1 cellular context compared by ENCODE assay signal in genomic region chr9:121741198-121741918, GRCh38.
TF ChIP-seq lines count a peak whose summit lies in the region.

No MANE protein-coding gene starts in this region.

TF ChIP-seq in HepG2, 621 proteins besides CTCF, POLR2A, EP300 and RAD21 (continued from another document):
- TF ChIP-seq DBP (CRISPR knock-in tag; IDR thresholded peaks at IDR 0.05; ENCODE audit: not compliant biosample characterization) (no peak), ZC3H4 (CRISPR knock-in tag; IDR thresholded peaks at IDR 0.05; ENCODE audit: borderline replicate concordance) (no peak), ZNF629 (CRISPR knock-in tag; conservative IDR thresholded peaks at IDR 0.05) (0 out of 2 replicates have a peak, but pooled peaks have one; percentile 17), ZNF234 (CRISPR knock-in tag; conservative IDR thresholded peaks at IDR 0.05) (no peak), HNRNPK (IDR thresholded peaks at IDR 0.05; ENCODE audit: low read depth, low read length, poor library complexity, severe bottlenecking) (no peak), ZIK1 (CRISPR knock-in tag; IDR thresholded peaks at IDR 0.05; ENCODE audit: borderline replicate concordance, low read depth) (no peak), SMARCE1 (IDR thresholded peaks at IDR 0.05; ENCODE audit: borderline replicate concordance) (no peak), SOX6 (IDR thresholded peaks at IDR 0.05) (no peak), SOX6 (CRISPR knock-in tag; IDR thresholded peaks at IDR 0.05) (no peak)
- TF ChIP-seq, protein P1, sequence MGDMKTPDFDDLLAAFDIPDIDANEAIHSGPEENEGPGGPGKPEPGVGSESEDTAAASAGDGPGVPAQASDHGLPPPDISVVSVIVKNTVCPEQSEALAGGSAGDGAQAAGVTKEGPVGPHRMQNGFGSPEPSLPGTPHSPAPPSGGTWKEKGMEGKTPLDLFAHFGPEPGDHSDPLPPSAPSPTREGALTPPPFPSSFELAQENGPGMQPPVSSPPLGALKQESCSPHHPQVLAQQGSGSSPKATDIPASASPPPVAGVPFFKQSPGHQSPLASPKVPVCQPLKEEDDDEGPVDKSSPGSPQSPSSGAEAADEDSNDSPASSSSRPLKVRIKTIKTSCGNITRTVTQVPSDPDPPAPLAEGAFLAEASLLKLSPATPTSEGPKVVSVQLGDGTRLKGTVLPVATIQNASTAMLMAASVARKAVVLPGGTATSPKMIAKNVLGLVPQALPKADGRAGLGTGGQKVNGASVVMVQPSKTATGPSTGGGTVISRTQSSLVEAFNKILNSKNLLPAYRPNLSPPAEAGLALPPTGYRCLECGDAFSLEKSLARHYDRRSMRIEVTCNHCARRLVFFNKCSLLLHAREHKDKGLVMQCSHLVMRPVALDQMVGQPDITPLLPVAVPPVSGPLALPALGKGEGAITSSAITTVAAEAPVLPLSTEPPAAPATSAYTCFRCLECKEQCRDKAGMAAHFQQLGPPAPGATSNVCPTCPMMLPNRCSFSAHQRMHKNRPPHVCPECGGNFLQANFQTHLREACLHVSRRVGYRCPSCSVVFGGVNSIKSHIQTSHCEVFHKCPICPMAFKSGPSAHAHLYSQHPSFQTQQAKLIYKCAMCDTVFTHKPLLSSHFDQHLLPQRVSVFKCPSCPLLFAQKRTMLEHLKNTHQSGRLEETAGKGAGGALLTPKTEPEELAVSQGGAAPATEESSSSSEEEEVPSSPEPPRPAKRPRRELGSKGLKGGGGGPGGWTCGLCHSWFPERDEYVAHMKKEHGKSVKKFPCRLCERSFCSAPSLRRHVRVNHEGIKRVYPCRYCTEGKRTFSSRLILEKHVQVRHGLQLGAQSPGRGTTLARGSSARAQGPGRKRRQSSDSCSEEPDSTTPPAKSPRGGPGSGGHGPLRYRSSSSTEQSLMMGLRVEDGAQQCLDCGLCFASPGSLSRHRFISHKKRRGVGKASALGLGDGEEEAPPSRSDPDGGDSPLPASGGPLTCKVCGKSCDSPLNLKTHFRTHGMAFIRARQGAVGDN (CRISPR knock-in tag; IDR thresholded peaks at IDR 0.05) = peak; percentile 17; the same call in 1 of the 2 replicates
- TF ChIP-seq, protein P2, sequence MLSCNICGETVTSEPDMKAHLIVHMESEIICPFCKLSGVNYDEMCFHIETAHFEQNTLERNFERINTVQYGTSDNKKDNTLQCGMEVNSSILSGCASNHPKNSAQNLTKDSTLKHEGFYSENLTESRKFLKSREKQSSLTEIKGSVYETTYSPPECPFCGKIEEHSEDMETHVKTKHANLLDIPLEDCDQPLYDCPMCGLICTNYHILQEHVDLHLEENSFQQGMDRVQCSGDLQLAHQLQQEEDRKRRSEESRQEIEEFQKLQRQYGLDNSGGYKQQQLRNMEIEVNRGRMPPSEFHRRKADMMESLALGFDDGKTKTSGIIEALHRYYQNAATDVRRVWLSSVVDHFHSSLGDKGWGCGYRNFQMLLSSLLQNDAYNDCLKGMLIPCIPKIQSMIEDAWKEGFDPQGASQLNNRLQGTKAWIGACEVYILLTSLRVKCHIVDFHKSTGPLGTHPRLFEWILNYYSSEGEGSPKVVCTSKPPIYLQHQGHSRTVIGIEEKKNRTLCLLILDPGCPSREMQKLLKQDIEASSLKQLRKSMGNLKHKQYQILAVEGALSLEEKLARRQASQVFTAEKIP (CRISPR knock-in tag; IDR thresholded peaks at IDR 0.05; ENCODE audit: borderline replicate concordance) = no peak
